In genomic region chr7:25025218-25025671, GRCh38 we compare ENCODE assay signal across 11 cellular contexts. TPM values are rescaled to one million over a fixed set of nuclear protein-coding genes. Genes with fewer than 3 reads are reported as not detected.
DNase-seq lines count a peak whose midpoint lies in the region; ATAC-seq and TF ChIP-seq lines count a peak whose summit lies in the region.
"Had no signal": no experiment of that assay in that cellular context is flagged by ENCODE, and none has a peak within 500 bp of the region (broad histone marks: within the 10 kb centered on the region; RNA-seq: fewer than 3 reads in every experiment).

No MANE protein-coding gene starts in this region.

- H3K27ac Mint-ChIP-seq in stimulated activated naive CD8-positive, alpha-beta T cell treated with anti-CD3 and anti-CD28 coated beads, Interleukin-15, amount 100 ng/mL, for 72 hours = no peak overlapping the region
- H3K27ac Mint-ChIP-seq: activated naive CD8-positive, alpha-beta T cell treated with anti-CD3 and anti-CD28 coated beads for 36 hours had no signal

- H3K27ac ChIP-seq in RWPE2 (ENCODE audit: poor library complexity, severe bottlenecking) = peak overlapping the region; percentile 65
- H3K27ac ChIP-seq in trophoblast cell (ENCODE audit: low read depth, low read length) = peak overlapping the region; percentile 9
- H3K27ac ChIP-seq: neutrophil had no signal

- peak overlapping the region; percentile 50 for H2BK120ac ChIP-seq in trophoblast cell (ENCODE audit: insufficient read depth, low read length, poor library complexity)

- H3K4me2 ChIP-seq in trophoblast cell (ENCODE audit: low read length) = no peak overlapping the region

- DNase-seq in ELF-1 (ENCODE audit: low read depth, low spot score) (peak; percentile 26), RWPE2 (ENCODE audit: low spot score) (no peak), fibroblast of pulmonary artery (ENCODE audit: low read depth) (peak; percentile 86), trophoblast cell (peak in 1 of 2 donors; percentile 76), NCI-H2107 treated with DMSO at 0.1 percent for 48 hours (lab: John Stamatoyannopoulos, UW; ENCODE audit: unreplicated experiment) (no peak), HEK293T (ENCODE audit: extremely low spot score) (no peak), HT-29 (ENCODE audit: low spot score) (no peak)
- no peak for DNase-seq in stimulated activated naive CD8-positive, alpha-beta T cell treated with anti-CD3 and anti-CD28 coated beads, Interleukin-15, amount 100 ng/mL, for 72 hours
- DNase-seq: activated naive CD8-positive, alpha-beta T cell treated with anti-CD3 and anti-CD28 coated beads for 36 hours; NK-92 treated with Interleukin-12 subunit alpha and Interleukin-12 subunit beta, amount 100 ng/mL, for 24 hours had no signal

- peak overlapping the region; percentile 28 for H2AK5ac ChIP-seq in trophoblast cell (ENCODE audit: low read length)

- H3K18ac ChIP-seq in trophoblast cell (ENCODE audit: low read length) = peak overlapping the region; percentile 52

- H3K4me3 Mint-ChIP-seq in stimulated activated naive CD8-positive, alpha-beta T cell treated with anti-CD3 and anti-CD28 coated beads, Interleukin-15, amount 100 ng/mL, for 72 hours = no peak overlapping the region
- H3K4me3 Mint-ChIP-seq: activated naive CD8-positive, alpha-beta T cell treated with anti-CD3 and anti-CD28 coated beads for 36 hours had no signal

- peaks cover 35% of the 10 kb centered on the region for H3K4me1 Mint-ChIP-seq in stimulated activated naive CD8-positive, alpha-beta T cell treated with anti-CD3 and anti-CD28 coated beads, Interleukin-15, amount 100 ng/mL, for 72 hours

- no peak overlapping the region for H3K14ac ChIP-seq in trophoblast cell (ENCODE audit: low read length)

- no peaks in the 10 kb centered on the region for H3K9me3 Mint-ChIP-seq in stimulated activated naive CD8-positive, alpha-beta T cell treated with anti-CD3 and anti-CD28 coated beads, Interleukin-15, amount 100 ng/mL, for 72 hours
- H3K9me3 Mint-ChIP-seq: activated naive CD8-positive, alpha-beta T cell treated with anti-CD3 and anti-CD28 coated beads for 36 hours had no signal

- H3K4me3 ChIP-seq in RWPE2 (ENCODE audit: severe bottlenecking) (no peak overlapping the region), fibroblast of pulmonary artery (replicated peaks; ENCODE audit: low read depth, low read length) (no peak overlapping the region), trophoblast cell (ENCODE audit: low read depth, low read length) (no peak overlapping the region)

- ATAC-seq in RWPE2 (ENCODE audit: low read depth) = peak; percentile 82
- ATAC-seq in stimulated activated naive CD8-positive, alpha-beta T cell treated with anti-CD3 and anti-CD28 coated beads, Interleukin-15, amount 100 ng/mL, for 72 hours = no peak

- no peaks in the 10 kb centered on the region for H3K79me2 ChIP-seq in trophoblast cell (ENCODE audit: control insufficient read depth, insufficient read depth, low read length, poor library complexity)

- no peak overlapping the region for H2BK12ac ChIP-seq in trophoblast cell (ENCODE audit: low read length)

- peaks cover 2% of the 10 kb centered on the region for H3K79me1 ChIP-seq in trophoblast cell (ENCODE audit: low read length)

- H3K27me3 ChIP-seq in RWPE2 (ENCODE audit: insufficient read depth, poor library complexity, severe bottlenecking) (no peaks in the 10 kb centered on the region), trophoblast cell (ENCODE audit: insufficient read depth, low read length) (no peaks in the 10 kb centered on the region)
- H3K27me3 ChIP-seq: neutrophil had no signal

- no peak overlapping the region for H3K4ac ChIP-seq in trophoblast cell (ENCODE audit: low read depth, low read length)

- peak overlapping the region; percentile 48 for H4K91ac ChIP-seq in trophoblast cell (ENCODE audit: low read depth, low read length)

- peak overlapping the region; percentile 22 for H2BK5ac ChIP-seq in trophoblast cell (ENCODE audit: low read depth, low read length, poor library complexity)

- H4K12ac ChIP-seq in trophoblast cell (ENCODE audit: low read depth, low read length) = no peak overlapping the region

- peaks cover 18% of the 10 kb centered on the region for H3K27me3 Mint-ChIP-seq in stimulated activated naive CD8-positive, alpha-beta T cell treated with anti-CD3 and anti-CD28 coated beads, Interleukin-15, amount 100 ng/mL, for 72 hours
- H3K27me3 Mint-ChIP-seq: activated naive CD8-positive, alpha-beta T cell treated with anti-CD3 and anti-CD28 coated beads for 36 hours had no signal

- TF ChIP-seq CTCF in RWPE2 (IDR thresholded peaks at IDR 0.05; ENCODE audit: poor library complexity, severe bottlenecking) (no peak), fibroblast of pulmonary artery (IDR thresholded peaks at IDR 0.05; ENCODE audit: low read length, missing control alignments) (no peak)

- no peak overlapping the region for H3K23ac ChIP-seq in trophoblast cell (ENCODE audit: low read length)

- POLR2A ChIA-PET in HEK293T (lab: Yijun Ruan, JAX) = no interaction called here

- H3K4me1 ChIP-seq in RWPE2 (ENCODE audit: insufficient read depth, poor library complexity, severe bottlenecking) (peaks cover 29% of the 10 kb centered on the region), trophoblast cell (ENCODE audit: control insufficient read depth in 1 of 2, insufficient read depth in 2 of 2, low read length in 2 of 2) (peaks cover 9% of the 10 kb centered on the region in 2 experiments)

- CTCF ChIA-PET in HEK293T (lab: Yijun Ruan, JAX) = no interaction called here

- no peak overlapping the region for H4K8ac ChIP-seq in trophoblast cell (ENCODE audit: low read depth, low read length)

- H3K36me3 ChIP-seq in RWPE2 (ENCODE audit: low read depth) (no peaks in the 10 kb centered on the region), trophoblast cell (ENCODE audit: control insufficient read depth in 1 of 2, insufficient read depth in 2 of 2, low read length in 2 of 2) (no peaks in the 10 kb centered on the region)
- H3K36me3 ChIP-seq: neutrophil had no signal

- H3K9me3 ChIP-seq in RWPE2 (ENCODE audit: severe bottlenecking) (no peaks in the 10 kb centered on the region), trophoblast cell (ENCODE audit: insufficient read depth, low read depth, low read length) (no peaks in the 10 kb centered on the region)
- H3K9me3 ChIP-seq: neutrophil had no signal

- no peak overlapping the region for H3K9ac ChIP-seq in trophoblast cell (ENCODE audit: low read length)

- no peak overlapping the region for H2AFZ ChIP-seq in trophoblast cell (ENCODE audit: insufficient read depth, low read length, poor library complexity)

TF ChIP-seq in HEK293T, 16 proteins besides CTCF, POLR2A, EP300 and RAD21:
- TF ChIP-seq PKNOX1 (IDR thresholded peaks at IDR 0.05) (no peak), FOXA1 (IDR thresholded peaks at IDR 0.05) (no peak), CTBP1 (IDR thresholded peaks at IDR 0.05; ENCODE audit: borderline replicate concordance) (no peak), LEF1 (IDR thresholded peaks at IDR 0.05; ENCODE audit: borderline replicate concordance) (no peak)

RNA-seq across cellular contexts. Expression of gene OSBPL3, which starts 45.3 kb away (rescaled TPM):
- 6.8 and 8.0 TPM in 2 replicates for polyA plus RNA-seq in trophoblast cell (2013)
- total RNA-seq in HT-29 (2014; rRNA removed; shearing (Covaris generic)) = 8.3 and 13.7 TPM in 2 replicates

Comparison
In these comparisons a context has a peak if more than half of its experiments do, and no peak if none do; other contexts are left out.
1. DNase-seq: peak in ELF-1 (single experiment) and fibroblast of pulmonary artery (single experiment); none in RWPE2 (single experiment), NCI-H2107 treated with DMSO at 0.1 percent for 48 hours (single experiment), HEK293T (single experiment), stimulated activated naive CD8-positive, alpha-beta T cell treated with anti-CD3 and anti-CD28 coated beads, Interleukin-15, amount 100 ng/mL, for 72 hours (0 of 2) and HT-29 (single experiment).